ENCODE assay signal across 13 cellular contexts in the genomic region with DNA sequence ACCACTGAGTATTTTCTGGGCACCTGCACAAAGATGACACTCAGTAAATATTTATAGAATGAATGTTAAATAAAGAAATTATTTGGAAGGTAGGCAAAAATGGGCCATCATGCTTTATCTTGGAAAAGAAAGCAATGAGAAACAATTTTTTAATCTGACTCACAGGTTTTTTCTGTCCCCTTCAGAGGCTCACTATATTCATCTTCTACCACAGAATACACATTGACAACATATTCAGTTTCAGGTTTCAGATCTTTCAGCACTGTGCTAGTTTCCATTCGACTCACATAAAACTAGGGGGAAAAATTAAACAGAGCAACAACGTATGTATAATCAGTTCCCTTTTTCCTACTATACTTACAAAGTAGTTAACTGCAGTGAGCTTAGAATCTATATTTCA. TPM values are rescaled to one million over a fixed set of nuclear protein-coding genes. Genes with fewer than 3 reads are reported as not detected.
DNase-seq lines count a peak whose midpoint lies in the region; ATAC-seq, FAIRE-seq and TF ChIP-seq lines count a peak whose summit lies in the region.
"Had no signal": no experiment of that assay in that cellular context is flagged by ENCODE, and none has a peak within 500 bp of the region (broad histone marks: within the 10 kb centered on the region; RNA-seq: fewer than 3 reads in every experiment).

No MANE protein-coding gene starts in this region.

- DNase-seq in GM20000 (ENCODE audit: low spot score) (peak; percentile 11), astrocyte (ENCODE audit: low read depth) (peak; percentile 79), SW 1271 (lab: John Stamatoyannopoulos, UW) (no peak), COR-L47 (lab: John Stamatoyannopoulos, UW) (no peak)
- DNase-seq in CD8-positive, alpha-beta T cell, result no peak
- DNase-seq: DND-41; hypothalamus; naive thymus-derived CD4-positive, alpha-beta T cell; upper lobe of left lung had no signal

- peak overlapping the region; percentile 26 for H3K4me2 ChIP-seq in astrocyte (ENCODE audit: low read length)

- no peaks in the 10 kb centered on the region for H3K27me3 ChIP-seq in astrocyte (ENCODE audit: insufficient read depth, low read length)
- no peaks in the 10 kb centered on the region for H3K27me3 ChIP-seq in CD8-positive, alpha-beta T cell (ENCODE audit: insufficient read depth, low read length)
- H3K27me3 ChIP-seq: SJSA1, upper lobe of left lung had no signal

- H3K36me3 Mint-ChIP-seq in astrocyte (ENCODE audit: low read depth, unreplicated experiment), result peaks cover 28% of the 10 kb centered on the region
- no peaks in the 10 kb centered on the region for H3K36me3 Mint-ChIP-seq in CD8-positive, alpha-beta T cell
- H3K36me3 Mint-ChIP-seq: naive thymus-derived CD4-positive, alpha-beta T cell had no signal

- FAIRE-seq in astrocyte (lab: Jason Lieb, UNC), result peak; percentile 71

- H3K36me3 ChIP-seq in astrocyte (ENCODE audit: insufficient read depth, low read length), result peaks cover 12% of the 10 kb centered on the region
- H3K36me3 ChIP-seq in CD8-positive, alpha-beta T cell (ENCODE audit: insufficient read depth, low read length), result no peaks in the 10 kb centered on the region
- H3K36me3 ChIP-seq: upper lobe of left lung had no signal

- H4K20me1 ChIP-seq in astrocyte (ENCODE audit: insufficient read depth, low read length), result no peaks in the 10 kb centered on the region

- H3K9me3 ChIP-seq in astrocyte (ENCODE audit: insufficient read depth, low read depth, low read length), result no peaks in the 10 kb centered on the region
- H3K9me3 ChIP-seq in CD8-positive, alpha-beta T cell (ENCODE audit: low read length), result no peaks in the 10 kb centered on the region
- H3K9me3 ChIP-seq: SJSA1, upper lobe of left lung had no signal

- H3K27me3 Mint-ChIP-seq in astrocyte (ENCODE audit: low read depth, unreplicated experiment), result no peaks in the 10 kb centered on the region
- peaks cover 4% of the 10 kb centered on the region for H3K27me3 Mint-ChIP-seq in CD8-positive, alpha-beta T cell (ENCODE audit: low read depth)

- H3K4me3 Mint-ChIP-seq in astrocyte (ENCODE audit: unreplicated experiment), result no peak overlapping the region
- H3K4me3 Mint-ChIP-seq in CD8-positive, alpha-beta T cell, result no peak overlapping the region
- H3K4me3 Mint-ChIP-seq: naive thymus-derived CD4-positive, alpha-beta T cell had no signal

- no peak for TF ChIP-seq CTCF in GM20000 (IDR thresholded peaks at IDR 0.05; ENCODE audit: extremely low read depth, missing control alignments)
- TF ChIP-seq CTCF in astrocyte (IDR thresholded peaks at IDR 0.05; ENCODE audit: insufficient read depth, low read depth, low read length), result no peak
- TF ChIP-seq CTCF in CD8-positive, alpha-beta T cell (IDR thresholded peaks at IDR 0.05), result no peak

- H3K9ac ChIP-seq in astrocyte (ENCODE audit: low read length), result no peak overlapping the region

- intact Hi-C loops in CD8-positive, alpha-beta T cell (cut with DNase I, micrococcal nuclease), result no loop called here

- peaks cover 3% of the 10 kb centered on the region for H3K4me1 ChIP-seq in astrocyte (ENCODE audit: insufficient read depth, low read length)
- H3K4me1 ChIP-seq in CD8-positive, alpha-beta T cell (ENCODE audit: insufficient read depth, low read length), result no peaks in the 10 kb centered on the region
- H3K4me1 ChIP-seq: upper lobe of left lung had no signal

- ATAC-seq in GM18499 (IDR thresholded peaks at IDR 0.05; ENCODE audit: insufficient read depth, unreplicated experiment) (peak; percentile 98), HG02981 (IDR thresholded peaks at IDR 0.05; ENCODE audit: unreplicated experiment) (peak; percentile 98), SK-N-SH treated with all-trans-retinoic acid at 6 μM for 48 hours (no peak)
- no peak for ATAC-seq in CD8-positive, alpha-beta T cell
- ATAC-seq: naive thymus-derived CD4-positive, alpha-beta T cell had no signal

- no peak overlapping the region for H2AFZ ChIP-seq in astrocyte (ENCODE audit: low read depth, low read length)

- H3K27ac Mint-ChIP-seq in astrocyte (ENCODE audit: unreplicated experiment), result no peak overlapping the region
- H3K27ac Mint-ChIP-seq in CD8-positive, alpha-beta T cell, result no peak overlapping the region
- H3K27ac Mint-ChIP-seq: naive thymus-derived CD4-positive, alpha-beta T cell had no signal

- H3K79me2 ChIP-seq in astrocyte (ENCODE audit: insufficient read depth, low read length), result no peaks in the 10 kb centered on the region

- CTCF ChIA-PET in CD8-positive, alpha-beta T cell (lab: Charles Lee), result no interaction called here

- peak overlapping the region; percentile 28 for H3K27ac ChIP-seq in astrocyte (ENCODE audit: low read depth, low read length)
- no peak overlapping the region for H3K27ac ChIP-seq in CD8-positive, alpha-beta T cell (ENCODE audit: low read depth, low read length)
- H3K27ac ChIP-seq: SJSA1, upper lobe of left lung had no signal

- no peaks in the 10 kb centered on the region for H3K9me3 Mint-ChIP-seq in astrocyte (ENCODE audit: unreplicated experiment)
- H3K9me3 Mint-ChIP-seq in CD8-positive, alpha-beta T cell, result no peaks in the 10 kb centered on the region

- POLR2A ChIA-PET in CD8-positive, alpha-beta T cell (lab: Charles Lee), result no interaction called here

- H3K4me1 Mint-ChIP-seq in astrocyte (ENCODE audit: low read depth, unreplicated experiment), result peaks cover 2% of the 10 kb centered on the region
- no peaks in the 10 kb centered on the region for H3K4me1 Mint-ChIP-seq in CD8-positive, alpha-beta T cell (ENCODE audit: low read depth)
- H3K4me1 Mint-ChIP-seq: naive thymus-derived CD4-positive, alpha-beta T cell had no signal

- H3K4me3 ChIP-seq in astrocyte (ENCODE audit: insufficient read depth, low read depth, low read length), result no peak overlapping the region
- H3K4me3 ChIP-seq in CD8-positive, alpha-beta T cell (ENCODE audit: low read depth, low read length), result no peak overlapping the region
- H3K4me3 ChIP-seq: SJSA1, upper lobe of left lung had no signal

TF ChIP-seq in SK-N-SH treated with all-trans-retinoic acid at 6 μM for 48 hours, 23 proteins besides CTCF, POLR2A, EP300 and RAD21 (continues in another document):
- TF ChIP-seq ZNF565 (CRISPR knock-in tag; conservative IDR thresholded peaks at IDR 0.05; ENCODE audit: low read depth), result no peak
- no peak for TF ChIP-seq ZC3H10 (CRISPR knock-in tag; IDR thresholded peaks at IDR 0.05)
- TF ChIP-seq CSRNP3 (CRISPR knock-in tag; IDR thresholded peaks at IDR 0.05), result no peak
- TF ChIP-seq CSDC2 (CRISPR knock-in tag; IDR thresholded peaks at IDR 0.05), result no peak
- TF ChIP-seq PPARA (CRISPR knock-in tag; IDR thresholded peaks at IDR 0.05; ENCODE audit: borderline replicate concordance), result no peak
- no peak for TF ChIP-seq TCF4 (CRISPR knock-in tag; IDR thresholded peaks at IDR 0.05; ENCODE audit: borderline replicate concordance)
- TF ChIP-seq, protein P1, sequence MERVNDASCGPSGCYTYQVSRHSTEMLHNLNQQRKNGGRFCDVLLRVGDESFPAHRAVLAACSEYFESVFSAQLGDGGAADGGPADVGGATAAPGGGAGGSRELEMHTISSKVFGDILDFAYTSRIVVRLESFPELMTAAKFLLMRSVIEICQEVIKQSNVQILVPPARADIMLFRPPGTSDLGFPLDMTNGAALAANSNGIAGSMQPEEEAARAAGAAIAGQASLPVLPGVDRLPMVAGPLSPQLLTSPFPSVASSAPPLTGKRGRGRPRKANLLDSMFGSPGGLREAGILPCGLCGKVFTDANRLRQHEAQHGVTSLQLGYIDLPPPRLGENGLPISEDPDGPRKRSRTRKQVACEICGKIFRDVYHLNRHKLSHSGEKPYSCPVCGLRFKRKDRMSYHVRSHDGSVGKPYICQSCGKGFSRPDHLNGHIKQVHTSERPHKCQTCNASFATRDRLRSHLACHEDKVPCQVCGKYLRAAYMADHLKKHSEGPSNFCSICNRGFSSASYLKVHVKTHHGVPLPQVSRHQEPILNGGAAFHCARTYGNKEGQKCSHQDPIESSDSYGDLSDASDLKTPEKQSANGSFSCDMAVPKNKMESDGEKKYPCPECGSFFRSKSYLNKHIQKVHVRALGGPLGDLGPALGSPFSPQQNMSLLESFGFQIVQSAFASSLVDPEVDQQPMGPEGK (CRISPR knock-in tag; IDR thresholded peaks at IDR 0.05; ENCODE audit: borderline replicate concordance), result no peak
- TF ChIP-seq ISL1 (CRISPR knock-in tag; IDR thresholded peaks at IDR 0.05), result no peak
- TF ChIP-seq SNAI2 (CRISPR knock-in tag; IDR thresholded peaks at IDR 0.05), result no peak
- TF ChIP-seq OSR1 (CRISPR knock-in tag; IDR thresholded peaks at IDR 0.05), result no peak
- TF ChIP-seq ZFP30 (CRISPR knock-in tag; IDR thresholded peaks at IDR 0.05), result no peak
- TF ChIP-seq ESRRG (CRISPR knock-in tag; IDR thresholded peaks at IDR 0.05), result no peak

RNA-seq across cellular contexts. Expression of gene COL12A1, which starts 58.3 kb away (rescaled TPM):
- 106 and 202 TPM in 2 replicates for total RNA-seq in astrocyte
- total RNA-seq in CD8-positive, alpha-beta T cell, result not detected

Comparison
In these comparisons a context has a peak if more than half of its experiments do, and no peak if none do; other contexts are left out.
1. ATAC-seq: peak in GM18499 (single experiment) and HG02981 (single experiment); none in CD8-positive, alpha-beta T cell (single experiment) and SK-N-SH treated with all-trans-retinoic acid at 6 μM for 48 hours (single experiment).
2. DNase-seq: peak in GM20000 (single experiment) and astrocyte (single experiment); none in CD8-positive, alpha-beta T cell (0 of 7), SW 1271 (0 of 2) and COR-L47 (single experiment).
3. RNA of gene COL12A1, which starts 58.3 kb away (total RNA-seq): 106 to 202 TPM in astrocyte; not detected in CD8-positive, alpha-beta T cell; every median in the first group is over 100 times any median in the second.